ENCODE assay signal across 30 cellular contexts in genomic region chrX:14363719-14364118, GRCh38.
"Had no signal": no experiment of that assay in that cellular context is flagged by ENCODE, and none has a peak within 500 bp of the region (broad histone marks: within the 10 kb centered on the region; RNA-seq: fewer than 3 reads in every experiment).

No MANE protein-coding gene starts in this region.

- H3K27me3 Mint-ChIP-seq: activated naive CD8-positive, alpha-beta T cell treated with anti-CD3 and anti-CD28 coated beads, Interleukin-2, amount 10 ng/mL, durations not matched to agents 7 days and 5 days; effector memory CD8-positive, alpha-beta T cell; memory B cell; natural killer cell treated with Interleukin-12 subunit alpha and Interleukin-12 subunit beta and Interleukin-15 and Interleukin-18, amount 100 ng/mL, for 72 hours; stimulated activated naive CD8-positive, alpha-beta T cell treated with anti-CD3 and anti-CD28 coated beads, Interleukin-15, Interleukin-2, amounts not matched to agents 100 ng/mL and 50 ng/mL, for 24 hours had no signal

- FAIRE-seq: islet of Langerhans, urothelium cell line had no signal

- H3K9me3 Mint-ChIP-seq: activated naive CD4-positive, alpha-beta T cell treated with anti-CD3 and anti-CD28 coated beads for 36 hours; activated T-helper 1 cell treated with anti-CD3 and anti-CD28 coated beads, Interleukin-12 subunit alpha, Interleukin-12 subunit beta, Interleukin-2, Interleukin-4 antibody, amounts not matched to agents 30 ng/mL and 10 ng/mL and 1 ng/mL, durations not matched to agents 14 hours and 24 hours and 36 hours; memory B cell; stimulated activated effector memory CD8-positive, alpha-beta T cell treated with anti-CD3 and anti-CD28 coated beads, Interleukin-12 subunit alpha, Interleukin-12 subunit beta, amount 100 ng/mL, for 72 hours; stimulated activated naive CD8-positive, alpha-beta T cell treated with anti-CD3 and anti-CD28 coated beads, Interleukin-15, Interleukin-2, amounts not matched to agents 100 ng/mL and 50 ng/mL, for 24 hours had no signal

- H3K4me3 ChIP-seq: ascending aorta, thoracic aorta had no signal

- H3K4me1 Mint-ChIP-seq: activated naive CD8-positive, alpha-beta T cell treated with anti-CD3 and anti-CD28 coated beads, Interleukin-2, amount 10 ng/mL, durations not matched to agents 7 days and 5 days; memory B cell; stimulated activated effector memory CD8-positive, alpha-beta T cell treated with anti-CD3 and anti-CD28 coated beads, Interleukin-12 subunit alpha, Interleukin-12 subunit beta, amount 100 ng/mL, for 72 hours; T-helper 17 cell had no signal

- H3K9me3 ChIP-seq: ascending aorta, thoracic aorta had no signal

- ATAC-seq: activated CD4-positive, CD25-positive, alpha-beta regulatory T cell treated with anti-CD3 and anti-CD28 coated beads, Interleukin-2, amount 50 U/mL, for 24 hours; effector memory CD8-positive, alpha-beta T cell; natural killer cell treated with Interleukin-12 subunit alpha and Interleukin-12 subunit beta and Interleukin-15 and Interleukin-18, amount 100 ng/mL, for 72 hours; right cardiac atrium; stimulated activated effector memory CD8-positive, alpha-beta T cell treated with anti-CD3 and anti-CD28 coated beads, Interleukin-12 subunit alpha, Interleukin-12 subunit beta, amount 100 ng/mL, for 72 hours; T-helper 17 cell had no signal

- H3K36me3 Mint-ChIP-seq: activated naive CD8-positive, alpha-beta T cell treated with anti-CD3 and anti-CD28 coated beads, Interleukin-2, amount 10 ng/mL, durations not matched to agents 7 days and 5 days; memory B cell; natural killer cell treated with Interleukin-12 subunit alpha and Interleukin-12 subunit beta and Interleukin-15 and Interleukin-18, amount 100 ng/mL, for 72 hours; stimulated activated effector memory CD8-positive, alpha-beta T cell treated with anti-CD3 and anti-CD28 coated beads, Interleukin-12 subunit alpha, Interleukin-12 subunit beta, amount 100 ng/mL, for 72 hours had no signal

- H3K27ac ChIP-seq: ascending aorta, brain microvascular endothelial cell, thoracic aorta, WERI-Rb-1 had no signal

- H3K36me3 ChIP-seq: ascending aorta, brain microvascular endothelial cell, thoracic aorta, WERI-Rb-1 had no signal

- H3K27ac Mint-ChIP-seq: activated naive CD4-positive, alpha-beta T cell treated with anti-CD3 and anti-CD28 coated beads for 36 hours; activated naive CD8-positive, alpha-beta T cell treated with anti-CD3 and anti-CD28 coated beads, Interleukin-2, amount 10 ng/mL, durations not matched to agents 7 days and 5 days; activated T-helper 1 cell treated with anti-CD3 and anti-CD28 coated beads, Interleukin-12 subunit alpha, Interleukin-12 subunit beta, Interleukin-2, Interleukin-4 antibody, amounts not matched to agents 30 ng/mL and 10 ng/mL and 1 ng/mL, durations not matched to agents 14 hours and 24 hours and 36 hours; effector memory CD8-positive, alpha-beta T cell; memory B cell; natural killer cell treated with Interleukin-12 subunit alpha and Interleukin-12 subunit beta and Interleukin-15 and Interleukin-18, amount 100 ng/mL, for 72 hours; stimulated activated effector memory CD8-positive, alpha-beta T cell treated with anti-CD3 and anti-CD28 coated beads, Interleukin-12 subunit alpha, Interleukin-12 subunit beta, amount 100 ng/mL, for 72 hours; stimulated activated naive CD8-positive, alpha-beta T cell treated with anti-CD3 and anti-CD28 coated beads, Interleukin-15, Interleukin-2, amounts not matched to agents 100 ng/mL and 50 ng/mL, for 24 hours; T-helper 17 cell had no signal

- H3K27me3 ChIP-seq: ascending aorta, brain microvascular endothelial cell had no signal

- DNase-seq: activated CD4-positive, alpha-beta T cell treated with anti-CD3 and anti-CD28 coated beads for 48 hours; activated CD4-positive, alpha-beta T cell treated with anti-CD3 and anti-CD28 coated beads, Interleukin-2, amount 50 U/mL, for 48 hours; activated CD8-positive, alpha-beta memory T cell treated with anti-CD3 and anti-CD28 coated beads for 24 hours; activated effector memory CD4-positive, alpha-beta T cell treated with anti-CD3 and anti-CD28 coated beads, Interleukin-2, amount 50 U/mL, for 16 hours; activated naive CD4-positive, alpha-beta T cell treated with anti-CD3 and anti-CD28 coated beads for 36 hours; activated naive CD8-positive, alpha-beta T cell treated with anti-CD3 and anti-CD28 coated beads, Interleukin-2, amount 10 ng/mL, durations not matched to agents 7 days and 5 days; activated T-cell treated with anti-CD3 and anti-CD28 coated beads, Interleukin-2, amount 50 U/mL, for 1 hour; brain microvascular endothelial cell; caudate nucleus; cortex of kidney; effector memory CD8-positive, alpha-beta T cell; foreskin melanocyte; midbrain; posterior cingulate gyrus; right cardiac atrium; stimulated activated CD4-positive, alpha-beta T cell treated with anti-CD3 and anti-CD28 coated beads, Interleukin-2, amount 100 ng/mL, for 48 hours; T-helper 17 cell; T1000; trophoblast cell; WERI-Rb-1 had no signal

- H3K4me3 Mint-ChIP-seq: activated naive CD4-positive, alpha-beta T cell treated with anti-CD3 and anti-CD28 coated beads for 36 hours; activated naive CD8-positive, alpha-beta T cell treated with anti-CD3 and anti-CD28 coated beads, Interleukin-2, amount 10 ng/mL, durations not matched to agents 7 days and 5 days; activated T-helper 1 cell treated with anti-CD3 and anti-CD28 coated beads, Interleukin-12 subunit alpha, Interleukin-12 subunit beta, Interleukin-2, Interleukin-4 antibody, amounts not matched to agents 30 ng/mL and 10 ng/mL and 1 ng/mL, durations not matched to agents 14 hours and 24 hours and 36 hours; effector memory CD8-positive, alpha-beta T cell; memory B cell; natural killer cell treated with Interleukin-12 subunit alpha and Interleukin-12 subunit beta and Interleukin-15 and Interleukin-18, amount 100 ng/mL, for 72 hours; stimulated activated effector memory CD8-positive, alpha-beta T cell treated with anti-CD3 and anti-CD28 coated beads, Interleukin-12 subunit alpha, Interleukin-12 subunit beta, amount 100 ng/mL, for 72 hours; stimulated activated naive CD8-positive, alpha-beta T cell treated with anti-CD3 and anti-CD28 coated beads, Interleukin-15, Interleukin-2, amounts not matched to agents 100 ng/mL and 50 ng/mL, for 24 hours; T-helper 17 cell had no signal

- H3K4me1 ChIP-seq: ascending aorta had no signal
